8 cellular contexts compared by ENCODE assay signal in the genomic region with DNA sequence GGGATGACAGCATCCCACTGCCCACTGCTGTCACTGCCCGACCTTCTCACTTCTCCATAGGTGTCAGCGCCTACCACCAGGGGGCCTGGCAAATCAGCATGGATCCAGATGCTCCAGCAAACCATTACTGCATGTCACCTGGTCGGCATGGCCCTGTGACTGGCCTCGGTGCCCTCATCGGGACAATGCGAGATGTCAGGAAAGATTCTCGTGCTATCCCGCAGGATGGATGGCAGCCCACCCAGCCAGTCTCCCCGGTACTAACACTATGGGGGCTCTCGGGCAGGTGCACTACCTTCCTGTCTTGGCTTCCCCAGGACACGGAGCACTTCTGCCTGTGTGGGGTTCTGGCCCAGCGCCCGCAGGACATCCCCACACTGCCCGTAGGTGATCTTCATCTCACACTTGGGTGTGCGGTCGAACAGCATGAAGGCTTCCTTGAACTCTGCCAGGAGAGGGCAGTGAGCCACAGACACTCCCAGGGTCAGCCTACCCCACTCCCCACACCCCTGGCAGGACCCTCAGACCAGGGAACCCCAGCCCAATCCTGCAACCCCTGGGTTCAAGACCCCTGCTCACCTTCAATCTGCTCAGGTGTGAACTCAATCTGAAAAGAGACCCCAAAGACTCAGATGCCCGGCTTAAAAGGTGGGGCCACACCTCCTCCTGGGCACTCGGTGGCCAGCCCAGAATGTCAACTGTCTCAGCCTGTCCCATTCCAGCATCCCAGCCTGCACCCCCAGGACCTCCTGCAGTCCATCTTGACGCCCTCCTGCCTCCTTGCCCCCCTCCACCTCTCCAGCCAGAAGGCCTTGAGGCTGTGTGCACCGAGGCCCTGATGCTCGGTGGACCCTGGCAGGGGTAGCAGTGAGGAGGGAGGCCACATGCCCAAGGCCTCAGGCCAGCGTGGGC. TPM values are rescaled to one million over a fixed set of nuclear protein-coding genes. Genes with fewer than 3 reads are reported as not detected.
DNase-seq lines count a peak whose midpoint lies in the region; ATAC-seq, FAIRE-seq and TF ChIP-seq lines count a peak whose summit lies in the region.

No MANE protein-coding gene starts in this region.

- no peak overlapping the region for H4K91ac ChIP-seq in mesenchymal stem cell (ENCODE audit: low read length)

- no peak overlapping the region for H3K18ac ChIP-seq in mesenchymal stem cell (ENCODE audit: low read depth in 1 of 2, low read length in 2 of 2)

- H3K4me2 ChIP-seq in mesenchymal stem cell (ENCODE audit: low read length, poor library complexity, severe bottlenecking): no peak overlapping the region

- 92% methylated on average over 21 of the region's 22 CpGs for WGBS in mesenchymal stem cell
- WGBS in small intestine, 3 donors: 82 to 89% (median 84%) methylated on average over 22 of the region's 22 CpGs

- no peak overlapping the region for H4K8ac ChIP-seq in mesenchymal stem cell (ENCODE audit: low read length)

- peak; percentile 54 for TF ChIP-seq CTCF in CD14-positive monocyte (IDR thresholded peaks at IDR 0.05)
- TF ChIP-seq CTCF in HFFc6 (IDR thresholded peaks at IDR 0.05): peak; percentile 78

- H3K27ac ChIP-seq in mesenchymal stem cell (ENCODE audit: low read length, poor library complexity, severe bottlenecking) (no peak overlapping the region), small intestine (ENCODE audit: low read depth in 1 of 2, low read length in 1 of 2) (no peak overlapping the region)

- no peak overlapping the region for H2BK12ac ChIP-seq in mesenchymal stem cell (ENCODE audit: low read length in 2 of 2)

- DNase-seq in CD14-positive monocyte (ENCODE audit: low spot score): peak; percentile 43
- no peak for DNase-seq in HFFc6
- peak; percentile 27 for DNase-seq in adipocyte (ENCODE audit: low read depth)
- DNase-seq in memory B cell (ENCODE audit: low spot score in 2 of 2): no peak
- no peak for DNase-seq in mesenchymal stem cell
- DNase-seq in small intestine: no peak
- DNase-seq in cerebellum (ENCODE audit: low spot score): no peak

- no peak overlapping the region for H2AK5ac ChIP-seq in mesenchymal stem cell (ENCODE audit: low read length, severe bottlenecking)

- peaks cover 27% of the 10 kb centered on the region for H3K27me3 ChIP-seq in adipocyte (replicated peaks; ENCODE audit: control insufficient read depth, insufficient read depth, low read length)
- H3K27me3 ChIP-seq in mesenchymal stem cell (ENCODE audit: control insufficient read depth in 1 of 2, insufficient read depth in 1 of 2, low read length in 2 of 2): peaks cover 45 to 59% of the 10 kb centered on the region in 2 experiments
- no peaks in the 10 kb centered on the region for H3K27me3 ChIP-seq in small intestine (ENCODE audit: control insufficient read depth in 2 of 2, insufficient read depth in 2 of 2, low read length in 2 of 2)

- H3K4ac ChIP-seq in mesenchymal stem cell (ENCODE audit: low read depth in 1 of 2, low read length in 2 of 2): no peak overlapping the region

- H3K4me3 ChIP-seq in adipocyte (ENCODE audit: low read length): no peak overlapping the region
- no peak overlapping the region for H3K4me3 ChIP-seq in mesenchymal stem cell (ENCODE audit: insufficient read depth in 1 of 2, low read depth in 1 of 2, low read length in 2 of 2)
- H3K4me3 ChIP-seq in small intestine (ENCODE audit: low read depth in 1 of 2, low read length in 2 of 2): no peak overlapping the region

- no peaks in the 10 kb centered on the region for H3K36me3 ChIP-seq in adipocyte (ENCODE audit: control insufficient read depth, insufficient read depth, low read length, severe bottlenecking)
- no peaks in the 10 kb centered on the region for H3K36me3 ChIP-seq in mesenchymal stem cell (ENCODE audit: control insufficient read depth in 1 of 2, insufficient read depth in 2 of 2, low read depth in 1 of 2, low read length in 2 of 2)
- H3K36me3 ChIP-seq in small intestine (ENCODE audit: control insufficient read depth in 2 of 2, insufficient read depth in 2 of 2, low read length in 2 of 2): no peaks in the 10 kb centered on the region

- H3K36me3 Mint-ChIP-seq in CD14-positive monocyte: no peaks in the 10 kb centered on the region
- no peaks in the 10 kb centered on the region for H3K36me3 Mint-ChIP-seq in HFFc6 (ENCODE audit: low read depth)
- H3K36me3 Mint-ChIP-seq in memory B cell: no peaks in the 10 kb centered on the region

- H3K4me1 Mint-ChIP-seq in CD14-positive monocyte (peaks cover 16% of the 10 kb centered on the region), HFFc6 (ENCODE audit: low read depth) (no peaks in the 10 kb centered on the region), memory B cell (no peaks in the 10 kb centered on the region)

- H3K9me3 ChIP-seq in adipocyte (ENCODE audit: control insufficient read depth, low read length) (no peaks in the 10 kb centered on the region), mesenchymal stem cell (ENCODE audit: control insufficient read depth, low read length) (no peaks in the 10 kb centered on the region), small intestine (ENCODE audit: control insufficient read depth, low read depth) (no peaks in the 10 kb centered on the region)

- no peak overlapping the region for H3K4me3 Mint-ChIP-seq in CD14-positive monocyte
- no peak overlapping the region for H3K4me3 Mint-ChIP-seq in HFFc6
- H3K4me3 Mint-ChIP-seq in memory B cell: no peak overlapping the region

- no peak overlapping the region for H3K9ac ChIP-seq in adipocyte (ENCODE audit: low read length)
- H3K9ac ChIP-seq in mesenchymal stem cell (ENCODE audit: low read length): no peak overlapping the region

- H3K4me1 ChIP-seq in adipocyte (ENCODE audit: control insufficient read depth, insufficient read depth, low read length): peaks cover 28% of the 10 kb centered on the region
- H3K4me1 ChIP-seq in mesenchymal stem cell (ENCODE audit: control insufficient read depth, insufficient read depth, low read depth, low read length): no peaks in the 10 kb centered on the region
- no peaks in the 10 kb centered on the region for H3K4me1 ChIP-seq in small intestine (ENCODE audit: control insufficient read depth in 2 of 2, insufficient read depth in 1 of 2, low read depth in 1 of 2, low read length in 1 of 2)

- H3K27ac Mint-ChIP-seq in CD14-positive monocyte (no peak overlapping the region), HFFc6 (no peak overlapping the region), memory B cell (no peak overlapping the region)

- H3K9me3 Mint-ChIP-seq in CD14-positive monocyte (peaks cover 0 to 1% (median 0%) of the 10 kb centered on the region in 7 donors), HFFc6 (no peaks in the 10 kb centered on the region), memory B cell (no peaks in the 10 kb centered on the region)

- no peak overlapping the region for H2BK120ac ChIP-seq in mesenchymal stem cell (ENCODE audit: low read depth, low read length)

- H3K23ac ChIP-seq in mesenchymal stem cell (ENCODE audit: low read length in 2 of 2): no peak overlapping the region

- ATAC-seq in memory B cell (ENCODE audit: low read depth): peak; percentile 41
- no peak for ATAC-seq in GM21576 (IDR thresholded peaks at IDR 0.05; ENCODE audit: unreplicated experiment)

- H3K79me1 ChIP-seq in mesenchymal stem cell (replicated peaks; ENCODE audit: low read length, poor library complexity, severe bottlenecking): no peaks in the 10 kb centered on the region

- no peak overlapping the region for H2BK5ac ChIP-seq in mesenchymal stem cell (ENCODE audit: low read depth, low read length, poor library complexity, severe bottlenecking)

- H2AFZ ChIP-seq in mesenchymal stem cell (ENCODE audit: low read depth, low read length): no peak overlapping the region

- H3K27me3 Mint-ChIP-seq in CD14-positive monocyte (ENCODE audit: low read depth in 3 of 3) (peaks cover 8 to 9% (median 8%) of the 10 kb centered on the region in 3 donors), HFFc6 (ENCODE audit: insufficient read depth) (peaks cover 27% of the 10 kb centered on the region), memory B cell (peaks cover 18% of the 10 kb centered on the region)

- no peak for FAIRE-seq in small intestine (lab: Jason Lieb, UNC)

- H2BK15ac ChIP-seq in mesenchymal stem cell (ENCODE audit: low read depth, poor library complexity, severe bottlenecking): no peak overlapping the region

- intact Hi-C loops in CD14-positive monocyte (cut with micrococcal nuclease): loop anchor here in 1 of 2 donors (10.0 kb wide), 1 partner anchor 454 kb away; no protein-coding TSS in a partner anchor

- no peak overlapping the region for H3K14ac ChIP-seq in mesenchymal stem cell (ENCODE audit: low read length in 2 of 2)

RNA-seq across cellular contexts. Expression of a gene that starts 2.6 kb away (rescaled TPM):
- polyA plus RNA-seq in CD14-positive monocyte: not detected
- total RNA-seq in HFFc6 (2021; fragmentation: NEBNext Ultra II Directional; extraction: Animal tissue kit (Norgen Biotek cat#: 25700)): under 1 TPM in 2 of 6 experiments, not detected in 4; 0.30 to 0.31 TPM
- 0.25 TPM for polyA plus RNA-seq in mesenchymal stem cell (2013, experiment 1 of 2)
- polyA plus RNA-seq in mesenchymal stem cell (2013, experiment 2 of 2): 0.14 TPM
- polyA plus RNA-seq in small intestine: 10 to 100 TPM in 1 of 3 donors, 1 to 10 TPM in 2; 1.4 to 81.6 (median 9.2) TPM
- total RNA-seq in cerebellum: 1.3 TPM

RNA-seq across cellular contexts. Expression of a gene that starts 16.9 kb away (rescaled TPM):
- polyA plus RNA-seq in CD14-positive monocyte: not detected
- total RNA-seq in HFFc6 (2021; fragmentation: NEBNext Ultra II Directional; extraction: Animal tissue kit (Norgen Biotek cat#: 25700)): 1 to 10 TPM in 2 of 6 experiments, under 1 TPM in 3, not detected in 1; 0.09 to 1.4 (median 0.85) TPM
- 0.15 TPM for polyA plus RNA-seq in mesenchymal stem cell (2013, experiment 1 of 2)
- polyA plus RNA-seq in mesenchymal stem cell (2013, experiment 2 of 2): 0.27 TPM
- polyA plus RNA-seq in small intestine: 1 to 10 TPM in 2 of 3 donors, under 1 TPM in 1; 0.67 to 5.4 (median 1.6) TPM
- 4.4 TPM for total RNA-seq in cerebellum

Comparison
In these comparisons a context has a peak if more than half of its experiments do, and no peak if none do; other contexts are left out.
1. DNase-seq: peak in CD14-positive monocyte (single experiment) and adipocyte (single experiment); none in HFFc6 (single experiment), memory B cell (0 of 2), mesenchymal stem cell (single experiment), small intestine (single experiment) and cerebellum (single experiment).